19 cellular contexts compared by ENCODE assay signal in genomic region chr6:98136333-98136732, GRCh38.
DNase-seq lines count a peak whose midpoint lies in the region; ATAC-seq and TF ChIP-seq lines count a peak whose summit lies in the region.
"Had no signal": no experiment of that assay in that cellular context is flagged by ENCODE, and none has a peak within 500 bp of the region (broad histone marks: within the 10 kb centered on the region; RNA-seq: fewer than 3 reads in every experiment).

No MANE protein-coding gene starts in this region.

- ATAC-seq in GM23338 (peak; percentile 83), HG02938 (IDR thresholded peaks at IDR 0.05; ENCODE audit: unreplicated experiment) (no peak), T-cell (replicated peaks in 1 of 4) (no peak)
- no peak for ATAC-seq in activated CD4-positive, alpha-beta T cell treated with anti-CD3 and anti-CD28 coated beads for 36 hours
- ATAC-seq: PC-3 had no signal

- H3K9me2 ChIP-seq in GM23338 (ENCODE audit: insufficient read depth), result no peaks in the 10 kb centered on the region

- no peaks in the 10 kb centered on the region for H3K79me2 ChIP-seq in GM23338 (replicated peaks; ENCODE audit: insufficient read depth)

- H3K36me3 ChIP-seq in GM23338 (ENCODE audit: insufficient read depth) (no peaks in the 10 kb centered on the region), endodermal cell (ENCODE audit: control insufficient read depth, insufficient read depth, low read length) (no peaks in the 10 kb centered on the region)
- H3K36me3 ChIP-seq: MG63, SJSA1 had no signal

- H3K4me3 ChIP-seq in GM23338 (no peak overlapping the region), endodermal cell (ENCODE audit: low read length) (no peak overlapping the region)
- H3K4me3 ChIP-seq: MG63, SJSA1 had no signal

- intact Hi-C loops in activated CD4-positive, alpha-beta T cell treated with anti-CD3 and anti-CD28 coated beads for 36 hours (cut with DNase I, micrococcal nuclease), result no loop called here

- H3K4me1 Mint-ChIP-seq in GM23338 (peaks cover 20% of the 10 kb centered on the region; the same call in 2 of the 3 replicates), endodermal cell (peaks cover 18% of the 10 kb centered on the region), T-cell (no peaks in the 10 kb centered on the region), mesothelial cell of epicardium (no peaks in the 10 kb centered on the region)
- H3K4me1 Mint-ChIP-seq in activated CD4-positive, alpha-beta T cell treated with anti-CD3 and anti-CD28 coated beads for 36 hours, result no peaks in the 10 kb centered on the region

- POLR2A ChIA-PET in activated CD4-positive, alpha-beta T cell treated with anti-CD3 and anti-CD28 coated beads for 36 hours (lab: Charles Lee), result no interaction called here
- POLR2A ChIA-PET in T-cell (lab: Charles Lee), result no interaction called here

- no peak overlapping the region for H2AFZ ChIP-seq in GM23338

- WGBS in endodermal cell (ENCODE audit: insufficient coverage in 1 of 2, insufficient read length in 1 of 2), 2 experiments, result 23% methylated on average over 3 of the region's 4 CpGs; no CpG with 5 or more reads in 1 of the 2 experiments

- H3K27me3 Mint-ChIP-seq in GM23338 (ENCODE audit: insufficient read depth, low read depth, poor library complexity), result peaks cover 5% of the 10 kb centered on the region
- H3K27me3 Mint-ChIP-seq in endodermal cell (ENCODE audit: insufficient read depth), result no peaks in the 10 kb centered on the region
- H3K27me3 Mint-ChIP-seq in activated CD4-positive, alpha-beta T cell treated with anti-CD3 and anti-CD28 coated beads for 36 hours, result no peaks in the 10 kb centered on the region
- no peaks in the 10 kb centered on the region for H3K27me3 Mint-ChIP-seq in T-cell
- no peaks in the 10 kb centered on the region for H3K27me3 Mint-ChIP-seq in mesothelial cell of epicardium (ENCODE audit: low read depth)

- H3K4me2 ChIP-seq in GM23338, result no peak overlapping the region

- H3K27me3 ChIP-seq in GM23338 (ENCODE audit: insufficient read depth) (no peaks in the 10 kb centered on the region), endodermal cell (ENCODE audit: control insufficient read depth, insufficient read depth, low read length, poor library complexity, severe bottlenecking) (no peaks in the 10 kb centered on the region)
- H3K27me3 ChIP-seq: MG63, SJSA1 had no signal

- H3K27ac Mint-ChIP-seq in GM23338, result no peak overlapping the region
- no peak overlapping the region for H3K27ac Mint-ChIP-seq in endodermal cell
- H3K27ac Mint-ChIP-seq in activated CD4-positive, alpha-beta T cell treated with anti-CD3 and anti-CD28 coated beads for 36 hours, result no peak overlapping the region
- no peak overlapping the region for H3K27ac Mint-ChIP-seq in T-cell
- no peak overlapping the region for H3K27ac Mint-ChIP-seq in mesothelial cell of epicardium
- H3K27ac Mint-ChIP-seq: T-helper 2 cell treated with Interferon-gamma antibody and Interleukin-4, amounts not matched to agents 5 μg/mL and 100 μg/mL, for 36 hours had no signal

- no peak for TF ChIP-seq CTCF in GM23338 (conservative IDR thresholded peaks at IDR 0.05; ENCODE audit: low read depth in 2 of 2)
- TF ChIP-seq CTCF in endodermal cell (conservative IDR thresholded peaks at IDR 0.05), result no peak
- TF ChIP-seq CTCF in mesothelial cell of epicardium (IDR thresholded peaks at IDR 0.05; ENCODE audit: unreplicated experiment), result no peak

- H3K4me3 Mint-ChIP-seq in GM23338, result no peak overlapping the region
- no peak overlapping the region for H3K4me3 Mint-ChIP-seq in endodermal cell
- H3K4me3 Mint-ChIP-seq in activated CD4-positive, alpha-beta T cell treated with anti-CD3 and anti-CD28 coated beads for 36 hours, result no peak overlapping the region
- H3K4me3 Mint-ChIP-seq in T-cell, result no peak overlapping the region
- no peak overlapping the region for H3K4me3 Mint-ChIP-seq in mesothelial cell of epicardium
- H3K4me3 Mint-ChIP-seq: T-helper 2 cell treated with Interferon-gamma antibody and Interleukin-4, amounts not matched to agents 5 μg/mL and 100 μg/mL, for 36 hours had no signal

- H3K36me3 Mint-ChIP-seq in GM23338 (ENCODE audit: low read depth) (peaks cover 4% of the 10 kb centered on the region; the same call in 2 of the 3 replicates), endodermal cell (ENCODE audit: low read depth) (peaks cover 3% of the 10 kb centered on the region), T-cell (no peaks in the 10 kb centered on the region), mesothelial cell of epicardium (no peaks in the 10 kb centered on the region)
- no peaks in the 10 kb centered on the region for H3K36me3 Mint-ChIP-seq in activated CD4-positive, alpha-beta T cell treated with anti-CD3 and anti-CD28 coated beads for 36 hours (ENCODE audit: low read depth)

- no peak for DNase-seq in GM23338 (ENCODE audit: low spot score)
- peak; percentile 91 for DNase-seq in NCI-H146 (lab: John Stamatoyannopoulos, UW)
- DNase-seq in NCI-H345 treated with DMSO at 0.1 percent for 48 hours (lab: John Stamatoyannopoulos, UW; ENCODE audit: unreplicated experiment), result peak; percentile 58
- DNase-seq in endodermal cell, result peak; percentile 43
- no peak for DNase-seq in activated CD4-positive, alpha-beta T cell treated with anti-CD3 and anti-CD28 coated beads for 36 hours
- DNase-seq in T-cell, result no peak
- DNase-seq in mesothelial cell of epicardium (ENCODE audit: low spot score in 2 of 2, unreplicated experiment in 2 of 2), result no peak
- DNase-seq: DMS153, IMR-90, Karpas-422, MG63, NCI-H1105 treated with DMSO at 0.1 percent for 48 hours, NCI-H2029 treated with DMSO at 0.1 percent for 48 hours, PC-3, SW 1271 had no signal

- H3K4me1 ChIP-seq in GM23338 (ENCODE audit: insufficient read depth), result 0 out of 2 replicates have a peak, but pooled peaks cover 10% of the 10 kb centered on the region
- H3K4me1 ChIP-seq in endodermal cell (ENCODE audit: control insufficient read depth, insufficient read depth, low read length), result peaks cover 3% of the 10 kb centered on the region
- H3K4me1 ChIP-seq: SJSA1 had no signal

- H3K27ac ChIP-seq in GM23338 (ENCODE audit: low read depth) (no peak overlapping the region), endodermal cell (ENCODE audit: low read depth, low read length) (peak overlapping the region; percentile 85)
- H3K27ac ChIP-seq: C4-2B, SJSA1 had no signal

- no peaks in the 10 kb centered on the region for H4K20me1 ChIP-seq in GM23338 (replicated peaks; ENCODE audit: insufficient read depth)

- CTCF ChIA-PET in activated CD4-positive, alpha-beta T cell treated with anti-CD3 and anti-CD28 coated beads for 36 hours (lab: Charles Lee), result no interaction called here
- CTCF ChIA-PET in T-cell (lab: Charles Lee), result no interaction called here

- peaks cover 6% of the 10 kb centered on the region for H3K9me3 ChIP-seq in endodermal cell (ENCODE audit: control insufficient read depth, low read length)
- H3K9me3 ChIP-seq: MG63, SJSA1 had no signal

- peaks cover 4% of the 10 kb centered on the region; the same call in 2 of the 3 replicates for H3K9me3 Mint-ChIP-seq in GM23338
- peaks cover 7% of the 10 kb centered on the region for H3K9me3 Mint-ChIP-seq in endodermal cell
- peaks cover 3% of the 10 kb centered on the region for H3K9me3 Mint-ChIP-seq in activated CD4-positive, alpha-beta T cell treated with anti-CD3 and anti-CD28 coated beads for 36 hours (ENCODE audit: low read depth)
- peaks cover 4 to 9% (median 7%) of the 10 kb centered on the region in 3 donors for H3K9me3 Mint-ChIP-seq in T-cell
- H3K9me3 Mint-ChIP-seq in mesothelial cell of epicardium, result peaks cover 3% of the 10 kb centered on the region

- H3F3A ChIP-seq in GM23338 (replicated peaks; ENCODE audit: low read depth), result no peaks in the 10 kb centered on the region

- H3K9ac ChIP-seq in endodermal cell (ENCODE audit: extremely low read depth, low read length, poor library complexity, severe bottlenecking), result no peak overlapping the region

TF ChIP-seq in GM23338, 12 proteins besides CTCF, POLR2A, EP300 and RAD21 (continues in another document):
- TF ChIP-seq EZH2 (IDR thresholded peaks at IDR 0.05; ENCODE audit: low read depth, unreplicated experiment), result no peak
- TF ChIP-seq ETS1 (IDR thresholded peaks at IDR 0.05), result no peak
- TF ChIP-seq JUNB (IDR thresholded peaks at IDR 0.05; ENCODE audit: unreplicated experiment), result no peak
- TF ChIP-seq ZNF331 (CRISPR knock-in tag; IDR thresholded peaks at IDR 0.05; ENCODE audit: low read depth), result no peak
- TF ChIP-seq POLR2AphosphoS5 (IDR thresholded peaks at IDR 0.05; ENCODE audit: low read depth), result no peak
- no peak for TF ChIP-seq EZH2phosphoT487 (IDR thresholded peaks at IDR 0.05; ENCODE audit: unreplicated experiment)

Comparison
In these comparisons a context has a peak if more than half of its experiments do, and no peak if none do; other contexts are left out.
1. DNase-seq: peak in NCI-H146 (single experiment), NCI-H345 treated with DMSO at 0.1 percent for 48 hours (single experiment) and endodermal cell (single experiment); none in GM23338 (single experiment), activated CD4-positive, alpha-beta T cell treated with anti-CD3 and anti-CD28 coated beads for 36 hours (single experiment), T-cell (0 of 34) and mesothelial cell of epicardium (0 of 2).